ENCODE assay signal across 22 cellular contexts in genomic region chr18:66728951-66729350, GRCh38.
"Had no signal": no experiment of that assay in that cellular context is flagged by ENCODE, and none has a peak within 500 bp of the region (broad histone marks: within the 10 kb centered on the region; RNA-seq: fewer than 3 reads in every experiment).

No MANE protein-coding gene starts in this region.

- H3K9ac ChIP-seq: KMS-11 had no signal

- ATAC-seq: activated CD8-positive, alpha-beta memory T cell treated with anti-CD3 and anti-CD28 coated beads, Interleukin-2, amount 10 ng/mL, durations not matched to agents 7 days and 5 days; HepG2; PC-3; T-cell had no signal

- DNase-seq: activated B cell treated with CpG ODN at 0.5 μM for 24 hours; activated CD4-positive, alpha-beta T cell treated with anti-CD3 and anti-CD28 coated beads for 1 hour; activated CD4-positive, alpha-beta T cell treated with anti-CD3 and anti-CD28 coated beads, Interleukin-2, amount 10 ng/mL, durations not matched to agents 24 days and 14 days; activated CD4-positive, alpha-beta T cell treated with anti-CD3 and anti-CD28 coated beads, Interleukin-2, amount 50 U/mL, for 48 hours; activated CD8-positive, alpha-beta memory T cell treated with anti-CD3 and anti-CD28 coated beads, Interleukin-2, amount 10 ng/mL, durations not matched to agents 7 days and 5 days; activated effector memory CD4-positive, alpha-beta T cell treated with Interleukin-2 at 50 U/mL for 16 hours; activated naive CD4-positive, alpha-beta T cell; activated T-cell treated with anti-CD3 and anti-CD28 coated beads, Interleukin-2, amount 50 U/mL, for 24 hours; aorta; NCI-H1092; NCI-H1417; NCI-H2029; NCI-H2107; NCI-H510A treated with DMSO at 0.1 percent for 48 hours; NCI-H69; PC-3; T-cell; T-helper 2 cell; T1000 had no signal

- H3K27ac ChIP-seq: KMS-11, SK-N-MC had no signal

- H3K4me3 ChIP-seq: SK-N-MC had no signal

- H3K4me2 ChIP-seq: KMS-11 had no signal
